ENCODE assay signal across 14 cellular contexts in genomic region chr3:106635271-106635670, GRCh38.
DNase-seq lines count a peak whose midpoint lies in the region; ATAC-seq, FAIRE-seq and TF ChIP-seq lines count a peak whose summit lies in the region.
"Had no signal": no experiment of that assay in that cellular context is flagged by ENCODE, and none has a peak within 500 bp of the region (broad histone marks: within the 10 kb centered on the region; RNA-seq: fewer than 3 reads in every experiment).

No MANE protein-coding gene starts in this region.

- peaks cover 0 to 6% of the 10 kb centered on the region in 2 donors for H3K27me3 Mint-ChIP-seq in effector memory CD8-positive, alpha-beta T cell

- H3K79me2 ChIP-seq in MM.1S (ENCODE audit: low read length), result no peaks in the 10 kb centered on the region

- no peaks in the 10 kb centered on the region for H3K9me3 Mint-ChIP-seq in effector memory CD8-positive, alpha-beta T cell
- H3K9me3 Mint-ChIP-seq: activated CD4-positive, alpha-beta T cell treated with anti-CD3 and anti-CD28 coated beads, Interleukin-2, amount 10 ng/mL, durations not matched to agents 24 days and 14 days had no signal

- TF ChIP-seq CTCF in MM.1S (IDR thresholded peaks at IDR 0.05; ENCODE audit: low read length), result no peak

- H3K4me1 Mint-ChIP-seq in effector memory CD8-positive, alpha-beta T cell (ENCODE audit: low read depth in 2 of 2), result no peaks in the 10 kb centered on the region
- H3K4me1 Mint-ChIP-seq: activated CD4-positive, alpha-beta T cell treated with anti-CD3 and anti-CD28 coated beads, Interleukin-2, amount 10 ng/mL, durations not matched to agents 24 days and 14 days; natural killer cell had no signal

- peak; percentile 69 for ATAC-seq in HG02571 (IDR thresholded peaks at IDR 0.05; ENCODE audit: unreplicated experiment)
- ATAC-seq in effector memory CD8-positive, alpha-beta T cell (replicated peaks), result no peak
- ATAC-seq: K562, natural killer cell, Panc1 had no signal

- no peaks in the 10 kb centered on the region for H3K4me1 ChIP-seq in MM.1S (ENCODE audit: low read length)

- peak; percentile 85 for FAIRE-seq in RCC 7860 (lab: Jason Lieb, UNC)
- FAIRE-seq: K562 had no signal

- H3K27me3 ChIP-seq in MM.1S (replicated peaks; ENCODE audit: insufficient read depth, low read length), result no peaks in the 10 kb centered on the region

- no peaks in the 10 kb centered on the region for H3K9me2 ChIP-seq in MM.1S (replicated peaks; ENCODE audit: insufficient read depth, low read length)

- H3K27ac Mint-ChIP-seq in effector memory CD8-positive, alpha-beta T cell, result no peak overlapping the region
- H3K27ac Mint-ChIP-seq: activated CD4-positive, alpha-beta T cell treated with anti-CD3 and anti-CD28 coated beads, Interleukin-2, amount 10 ng/mL, durations not matched to agents 24 days and 14 days; natural killer cell had no signal

- no peaks in the 10 kb centered on the region for H3K36me3 ChIP-seq in MM.1S (replicated peaks; ENCODE audit: insufficient read depth, low read length)

- H3K4me3 Mint-ChIP-seq in effector memory CD8-positive, alpha-beta T cell, result no peak overlapping the region
- H3K4me3 Mint-ChIP-seq: activated CD4-positive, alpha-beta T cell treated with anti-CD3 and anti-CD28 coated beads, Interleukin-2, amount 10 ng/mL, durations not matched to agents 24 days and 14 days; natural killer cell had no signal

- H3K36me3 Mint-ChIP-seq in effector memory CD8-positive, alpha-beta T cell (ENCODE audit: insufficient read depth), result no peaks in the 10 kb centered on the region
- H3K36me3 Mint-ChIP-seq: natural killer cell had no signal

- H3K4me2 ChIP-seq in MM.1S (ENCODE audit: low read depth, low read length), result no peak overlapping the region

- H3K27ac ChIP-seq in MM.1S (ENCODE audit: low read length), result no peak overlapping the region

- H3K4me3 ChIP-seq in MM.1S (ENCODE audit: low read length), result no peak overlapping the region
- H3K4me3 ChIP-seq: K562 had no signal

- peak; percentile 43 for DNase-seq in GM03348 (ENCODE audit: low spot score)
- DNase-seq in RCC 7860 (ENCODE audit: low spot score), result peak; percentile 85
- peak; percentile 13 for DNase-seq in hepatic stellate cell (ENCODE audit: low spot score)
- no peak for DNase-seq in MM.1S
- DNase-seq in effector memory CD8-positive, alpha-beta T cell, result no peak
- DNase-seq in NCI-H2107 treated with DMSO at 0.1 percent for 48 hours (lab: John Stamatoyannopoulos, UW; ENCODE audit: unreplicated experiment), result no peak
- no peak for DNase-seq in RKO (ENCODE audit: low spot score)
- DNase-seq: activated CD4-positive, alpha-beta T cell treated with anti-CD3 and anti-CD28 coated beads, Interleukin-2, amount 10 ng/mL, durations not matched to agents 24 days and 14 days; central memory CD4-positive, alpha-beta T cell; GOT3; natural killer cell had no signal

- H3K9ac ChIP-seq in MM.1S (ENCODE audit: low read length), result no peak overlapping the region

- no peaks in the 10 kb centered on the region for H3K9me3 ChIP-seq in MM.1S (replicated peaks; ENCODE audit: insufficient read depth, low read length)

- no peak overlapping the region for H2AFZ ChIP-seq in MM.1S (ENCODE audit: low read length)

- H4K20me1 ChIP-seq in MM.1S (ENCODE audit: insufficient read depth, low read length), result no peaks in the 10 kb centered on the region

- H3F3A ChIP-seq in MM.1S (ENCODE audit: insufficient read depth, low read length), result no peaks in the 10 kb centered on the region

Comparison
In these comparisons a context has a peak if more than half of its experiments do, and no peak if none do; other contexts are left out.
1. DNase-seq: peak in GM03348 (single experiment), RCC 7860 (single experiment) and hepatic stellate cell (single experiment); none in MM.1S (single experiment), effector memory CD8-positive, alpha-beta T cell (0 of 3), NCI-H2107 treated with DMSO at 0.1 percent for 48 hours (single experiment) and RKO (single experiment).